In the genomic region with DNA sequence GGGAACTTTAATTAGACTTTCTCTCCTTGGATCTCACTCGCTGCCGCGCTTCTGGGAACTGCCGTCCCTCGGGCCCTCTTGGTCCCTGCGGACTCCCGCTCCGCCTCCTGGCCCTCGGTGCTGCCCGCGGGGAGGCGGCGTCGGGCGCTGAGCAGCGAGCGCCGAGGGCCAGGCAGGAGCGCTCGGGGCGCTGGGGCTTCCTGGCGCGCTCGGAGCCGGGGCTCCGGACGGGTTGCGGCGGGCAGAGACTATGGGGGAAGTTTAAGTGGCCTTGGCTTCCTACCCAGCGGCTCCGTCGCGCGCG, we compare ENCODE assay signal across 12 cellular contexts. TPM values are rescaled to one million over a fixed set of nuclear protein-coding genes. Genes with fewer than 3 reads are reported as not detected.
DNase-seq lines count a peak whose midpoint lies in the region; ATAC-seq and TF ChIP-seq lines count a peak whose summit lies in the region.
"Had no signal": no experiment of that assay in that cellular context is flagged by ENCODE, and none has a peak within 500 bp of the region (broad histone marks: within the 10 kb centered on the region; RNA-seq: fewer than 3 reads in every experiment).

No MANE protein-coding gene starts in this region.

- intact Hi-C loops in dorsolateral prefrontal cortex (cut with DNase I), result no loop called here

- no CpG with 5 or more reads among the region's 35 CpGs for WGBS in mesendoderm (ENCODE audit: extremely low coverage, insufficient coverage, low lambda C conversion rate)
- 1% methylated on average over 35 of the region's 35 CpGs for WGBS in urinary bladder

- TF ChIP-seq CTCF in dorsolateral prefrontal cortex (IDR thresholded peaks at IDR 0.05 in 54 of 56, conservative IDR thresholded peaks at IDR 0.05 in 2 of 56; ENCODE audit: low read depth in 1 of 56, partially characterized antibody in 56 of 56), result no peak

- H4K8ac ChIP-seq in mesendoderm (ENCODE audit: low read depth, low read length), result no peak overlapping the region

- H3K4me3 ChIP-seq in dorsolateral prefrontal cortex (peak overlapping the region in 58 of 59 donors; percentile 13 to 69 (median 56)), mesendoderm (ENCODE audit: low read length) (no peak overlapping the region), urinary bladder (ENCODE audit: low read depth, low read length) (peak overlapping the region; percentile 36)

- no peak for ATAC-seq in activated naive CD8-positive, alpha-beta T cell treated with anti-CD3 and anti-CD28 coated beads, Interleukin-2, amount 50 U/mL, for 24 hours
- no peak for ATAC-seq in HG03045 (IDR thresholded peaks at IDR 0.05; ENCODE audit: unreplicated experiment)
- no peak for ATAC-seq in stimulated activated effector memory CD8-positive, alpha-beta T cell treated with anti-CD3 and anti-CD28 coated beads, Interleukin-12 subunit alpha, Interleukin-12 subunit beta, amount 100 ng/mL, for 72 hours

- H3K9me3 Mint-ChIP-seq in activated naive CD8-positive, alpha-beta T cell treated with anti-CD3 and anti-CD28 coated beads for 36 hours, result no peaks in the 10 kb centered on the region
- H3K9me3 Mint-ChIP-seq in activated naive CD8-positive, alpha-beta T cell treated with anti-CD3 and anti-CD28 coated beads, Interleukin-2, amount 50 U/mL, for 24 hours, result no peaks in the 10 kb centered on the region
- no peaks in the 10 kb centered on the region for H3K9me3 Mint-ChIP-seq in stimulated activated effector memory CD8-positive, alpha-beta T cell treated with anti-CD3 and anti-CD28 coated beads, Interleukin-12 subunit alpha, Interleukin-12 subunit beta, amount 100 ng/mL, for 72 hours

- peak; percentile 4 for DNase-seq in activated naive CD8-positive, alpha-beta T cell treated with anti-CD3 and anti-CD28 coated beads for 36 hours
- DNase-seq in activated naive CD8-positive, alpha-beta T cell treated with anti-CD3 and anti-CD28 coated beads, Interleukin-2, amount 50 U/mL, for 24 hours, result no peak
- no peak for DNase-seq in dorsolateral prefrontal cortex
- DNase-seq in mesendoderm, result peak; percentile 37
- no peak for DNase-seq in stimulated activated effector memory CD8-positive, alpha-beta T cell treated with anti-CD3 and anti-CD28 coated beads, Interleukin-12 subunit alpha, Interleukin-12 subunit beta, amount 100 ng/mL, for 72 hours (ENCODE audit: low spot score in 2 of 2)
- no peak for DNase-seq in DMS53 (lab: John Stamatoyannopoulos, UW)
- DNase-seq: activated CD8-positive, alpha-beta memory T cell treated with anti-CD3 and anti-CD28 coated beads, Interleukin-2, amount 50 U/mL, for 48 hours; AML-193; effector CD4-positive, alpha-beta T cell had no signal

- peak overlapping the region; percentile 65 for H3K9ac ChIP-seq in mesendoderm (ENCODE audit: low read length)
- H3K9ac ChIP-seq: KMS-11 had no signal

- H3K79me2 ChIP-seq in mesendoderm (ENCODE audit: control insufficient read depth, insufficient read depth, low read length), result no peaks in the 10 kb centered on the region

- H3K36me3 ChIP-seq in mesendoderm (ENCODE audit: control insufficient read depth, insufficient read depth, low read length), result no peaks in the 10 kb centered on the region
- H3K36me3 ChIP-seq in urinary bladder (ENCODE audit: insufficient read depth), result no peaks in the 10 kb centered on the region

- H3K4me1 ChIP-seq in mesendoderm (ENCODE audit: control insufficient read depth, low read depth, low read length), result no peaks in the 10 kb centered on the region
- no peaks in the 10 kb centered on the region for H3K4me1 ChIP-seq in urinary bladder (ENCODE audit: insufficient read depth)

- H2BK120ac ChIP-seq in mesendoderm (ENCODE audit: low read depth, low read length), result no peak overlapping the region

- H3K27me3 Mint-ChIP-seq in activated naive CD8-positive, alpha-beta T cell treated with anti-CD3 and anti-CD28 coated beads for 36 hours, result peaks cover 57% of the 10 kb centered on the region
- peaks cover 50% of the 10 kb centered on the region for H3K27me3 Mint-ChIP-seq in activated naive CD8-positive, alpha-beta T cell treated with anti-CD3 and anti-CD28 coated beads, Interleukin-2, amount 50 U/mL, for 24 hours

- H4K5ac ChIP-seq in mesendoderm (ENCODE audit: low read length), result no peak overlapping the region

- no peak overlapping the region for H3K4ac ChIP-seq in mesendoderm (ENCODE audit: low read depth, low read length)

- H3K36me3 Mint-ChIP-seq in activated naive CD8-positive, alpha-beta T cell treated with anti-CD3 and anti-CD28 coated beads for 36 hours, result no peaks in the 10 kb centered on the region
- no peaks in the 10 kb centered on the region for H3K36me3 Mint-ChIP-seq in activated naive CD8-positive, alpha-beta T cell treated with anti-CD3 and anti-CD28 coated beads, Interleukin-2, amount 50 U/mL, for 24 hours (ENCODE audit: low read depth)
- no peaks in the 10 kb centered on the region for H3K36me3 Mint-ChIP-seq in stimulated activated effector memory CD8-positive, alpha-beta T cell treated with anti-CD3 and anti-CD28 coated beads, Interleukin-12 subunit alpha, Interleukin-12 subunit beta, amount 100 ng/mL, for 72 hours

- H3K79me1 ChIP-seq in mesendoderm (ENCODE audit: low read length), result no peaks in the 10 kb centered on the region

- peak overlapping the region; percentile 88 for H3K4me2 ChIP-seq in mesendoderm (ENCODE audit: low read length)
- H3K4me2 ChIP-seq: KMS-11 had no signal

- no peak overlapping the region for H2BK5ac ChIP-seq in mesendoderm (ENCODE audit: low read length)

- no peak overlapping the region for H3K4me3 Mint-ChIP-seq in activated naive CD8-positive, alpha-beta T cell treated with anti-CD3 and anti-CD28 coated beads for 36 hours
- no peak overlapping the region for H3K4me3 Mint-ChIP-seq in activated naive CD8-positive, alpha-beta T cell treated with anti-CD3 and anti-CD28 coated beads, Interleukin-2, amount 50 U/mL, for 24 hours
- H3K4me3 Mint-ChIP-seq in stimulated activated effector memory CD8-positive, alpha-beta T cell treated with anti-CD3 and anti-CD28 coated beads, Interleukin-12 subunit alpha, Interleukin-12 subunit beta, amount 100 ng/mL, for 72 hours, result no peak overlapping the region

- H3K27me3 ChIP-seq in dorsolateral prefrontal cortex (peaks cover 0 to 74% (median 38%) of the 10 kb centered on the region in 45 donors), mesendoderm (ENCODE audit: insufficient read depth, low read length, poor library complexity) (peaks cover 35% of the 10 kb centered on the region)

- H3K27ac Mint-ChIP-seq in activated naive CD8-positive, alpha-beta T cell treated with anti-CD3 and anti-CD28 coated beads for 36 hours, result no peak overlapping the region
- no peak overlapping the region for H3K27ac Mint-ChIP-seq in activated naive CD8-positive, alpha-beta T cell treated with anti-CD3 and anti-CD28 coated beads, Interleukin-2, amount 50 U/mL, for 24 hours
- no peak overlapping the region for H3K27ac Mint-ChIP-seq in stimulated activated effector memory CD8-positive, alpha-beta T cell treated with anti-CD3 and anti-CD28 coated beads, Interleukin-12 subunit alpha, Interleukin-12 subunit beta, amount 100 ng/mL, for 72 hours

- no peak overlapping the region for H2AK5ac ChIP-seq in mesendoderm (ENCODE audit: low read length)

- H3K18ac ChIP-seq in mesendoderm (ENCODE audit: low read length), result no peak overlapping the region

- no peak overlapping the region for H2BK15ac ChIP-seq in mesendoderm (replicated peaks; ENCODE audit: low read depth)

- no peak overlapping the region for H3K23ac ChIP-seq in mesendoderm (ENCODE audit: low read length)

- H3K27ac ChIP-seq in dorsolateral prefrontal cortex (peak overlapping the region in 2 of 59 donors; percentile 36 to 71), mesendoderm (ENCODE audit: low read depth, low read length) (no peak overlapping the region), urinary bladder (ENCODE audit: low read depth) (no peak overlapping the region)
- H3K27ac ChIP-seq: KMS-11 had no signal

- peak overlapping the region; percentile 79 for H3K56ac ChIP-seq in mesendoderm (ENCODE audit: low read length)

- no peaks in the 10 kb centered on the region for H3K4me1 Mint-ChIP-seq in activated naive CD8-positive, alpha-beta T cell treated with anti-CD3 and anti-CD28 coated beads for 36 hours
- H3K4me1 Mint-ChIP-seq in activated naive CD8-positive, alpha-beta T cell treated with anti-CD3 and anti-CD28 coated beads, Interleukin-2, amount 50 U/mL, for 24 hours, result no peaks in the 10 kb centered on the region
- no peaks in the 10 kb centered on the region for H3K4me1 Mint-ChIP-seq in stimulated activated effector memory CD8-positive, alpha-beta T cell treated with anti-CD3 and anti-CD28 coated beads, Interleukin-12 subunit alpha, Interleukin-12 subunit beta, amount 100 ng/mL, for 72 hours

RNA-seq across cellular contexts. Expression of a gene that starts 0.7 kb away (rescaled TPM):
- total RNA-seq in activated naive CD8-positive, alpha-beta T cell treated with anti-CD3 and anti-CD28 coated beads for 36 hours, result not detected
- total RNA-seq in dorsolateral prefrontal cortex (10 to 100 TPM in 17 of 120 experiments, 1 to 10 TPM in 103; 3.0 to 15.5 (median 7.4) TPM), urinary bladder (0.69 TPM)
- 1.2 TPM for polyA plus RNA-seq in mesendoderm (2013, experiment 1 of 2)
- 1.3 TPM for polyA plus RNA-seq in mesendoderm (2013, experiment 2 of 2)
- 0.73 TPM for polyA plus RNA-seq in urinary bladder

Comparison
In these comparisons a context has a peak if more than half of its experiments do, and no peak if none do; other contexts are left out.
1. DNase-seq: peak in activated naive CD8-positive, alpha-beta T cell treated with anti-CD3 and anti-CD28 coated beads for 36 hours (single experiment) and mesendoderm (single experiment); none in activated naive CD8-positive, alpha-beta T cell treated with anti-CD3 and anti-CD28 coated beads, Interleukin-2, amount 50 U/mL, for 24 hours (single experiment), dorsolateral prefrontal cortex (0 of 10), stimulated activated effector memory CD8-positive, alpha-beta T cell treated with anti-CD3 and anti-CD28 coated beads, Interleukin-12 subunit alpha, Interleukin-12 subunit beta, amount 100 ng/mL, for 72 hours (0 of 2) and DMS53 (single experiment).